In the genomic region with DNA sequence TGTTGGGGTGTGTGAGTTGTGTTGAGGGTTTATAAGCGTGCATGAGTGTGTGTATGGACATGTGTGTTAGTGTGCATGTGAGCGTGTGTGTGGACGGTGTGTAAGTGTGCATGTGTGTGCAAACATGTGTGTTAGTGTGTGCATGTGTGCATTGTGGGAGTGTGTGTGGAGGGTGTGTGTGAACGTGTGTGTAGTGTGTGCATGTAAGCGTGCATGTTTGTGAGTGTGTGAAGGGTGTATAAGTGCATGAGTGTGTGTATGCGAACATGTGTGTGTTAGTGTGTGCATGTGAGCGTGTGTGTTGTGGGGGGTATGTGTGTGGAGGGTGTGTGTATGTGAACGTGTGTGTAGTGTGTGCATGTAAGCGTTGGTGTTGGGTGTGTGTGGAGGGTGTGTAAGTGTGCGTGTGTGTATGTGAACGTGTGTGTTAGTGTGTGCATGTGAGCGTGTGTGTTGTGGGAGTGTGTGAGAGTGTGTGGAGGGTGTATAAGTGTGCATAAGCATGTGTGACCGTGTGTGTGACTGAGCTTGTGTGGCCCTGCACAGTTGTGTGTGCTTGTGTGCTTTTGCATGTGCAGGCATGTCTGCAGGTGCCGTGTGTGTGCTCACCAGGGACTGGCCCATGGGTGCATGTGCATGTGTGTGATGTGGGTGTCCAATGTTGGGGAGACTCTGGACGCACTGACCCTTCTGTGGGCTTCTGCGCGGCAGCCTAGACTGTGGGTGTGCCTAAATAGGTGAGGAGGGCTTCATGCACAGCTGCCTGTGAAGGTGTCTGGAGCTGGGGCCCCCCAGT, we compare ENCODE assay signal across 20 cellular contexts.
"Had no signal": no experiment of that assay in that cellular context is flagged by ENCODE, and none has a peak within 500 bp of the region (broad histone marks: within the 10 kb centered on the region; RNA-seq: fewer than 3 reads in every experiment).

No MANE protein-coding gene starts in this region.

- H3K27ac ChIP-seq: breast epithelium, left ventricle myocardium inferior, pancreas, sigmoid colon had no signal

- H3K27me3 Mint-ChIP-seq: activated CD4-positive, alpha-beta memory T cell treated with anti-CD3 and anti-CD28 coated beads, Interleukin-2, amount 10 ng/mL, durations not matched to agents 7 days and 5 days; activated naive CD4-positive, alpha-beta T cell treated with anti-CD3 and anti-CD28 coated beads, Interleukin-2, amount 50 U/mL, for 24 hours had no signal

- H3K36me3 Mint-ChIP-seq: activated naive CD4-positive, alpha-beta T cell treated with anti-CD3 and anti-CD28 coated beads, Interleukin-2, amount 50 U/mL, for 24 hours; memory B cell; naive thymus-derived CD8-positive, alpha-beta T cell; stimulated activated naive B cell treated with anti-CD40 and anti-IgM and Interleukin-4, amounts not matched to agents 10 μg/mL and 1 μg/mL and 100 μg/mL, for 72 hours had no signal

- ATAC-seq: naive thymus-derived CD8-positive, alpha-beta T cell; pancreas; stimulated activated naive B cell treated with anti-CD40 and anti-IgM and Interleukin-4, amounts not matched to agents 10 μg/mL and 1 μg/mL and 100 μg/mL, for 72 hours had no signal

- DNase-seq: activated CD4-positive, alpha-beta memory T cell treated with anti-CD3 and anti-CD28 coated beads, Interleukin-2, amount 10 ng/mL, durations not matched to agents 7 days and 5 days; activated CD4-positive, alpha-beta T cell treated with anti-CD3 and anti-CD28 coated beads for 48 hours; activated CD4-positive, CD25-positive, alpha-beta regulatory T cell; activated CD8-positive, alpha-beta memory T cell treated with anti-CD3 and anti-CD28 coated beads, Interleukin-2, amount 50 U/mL, for 4 hours; activated gamma-delta T cell; activated T-cell treated with anti-CD3 and anti-CD28 coated beads, Interleukin-2, amount 50 U/mL, for 48 hours; dermis blood vessel endothelial cell; left ventricle myocardium inferior; naive thymus-derived CD8-positive, alpha-beta T cell; pancreas; sigmoid colon; stimulated activated naive B cell treated with anti-CD40 and anti-IgM and Interleukin-4, amounts not matched to agents 10 μg/mL and 1 μg/mL and 100 μg/mL, for 72 hours; T-helper 1 cell; T-helper 9 cell had no signal

- H3K4me3 Mint-ChIP-seq: activated CD4-positive, alpha-beta memory T cell treated with anti-CD3 and anti-CD28 coated beads, Interleukin-2, amount 10 ng/mL, durations not matched to agents 7 days and 5 days; activated naive CD4-positive, alpha-beta T cell treated with anti-CD3 and anti-CD28 coated beads, Interleukin-2, amount 50 U/mL, for 24 hours; memory B cell; naive thymus-derived CD8-positive, alpha-beta T cell; stimulated activated naive B cell treated with anti-CD40 and anti-IgM and Interleukin-4, amounts not matched to agents 10 μg/mL and 1 μg/mL and 100 μg/mL, for 72 hours had no signal

- H3K9me3 ChIP-seq: breast epithelium, left ventricle myocardium inferior, pancreas, sigmoid colon had no signal

- H3K9me3 Mint-ChIP-seq: activated naive CD4-positive, alpha-beta T cell treated with anti-CD3 and anti-CD28 coated beads, Interleukin-2, amount 50 U/mL, for 24 hours; memory B cell had no signal

- H3K4me1 ChIP-seq: breast epithelium, left ventricle myocardium inferior, pancreas had no signal

- H3K36me3 ChIP-seq: breast epithelium, left ventricle myocardium inferior, pancreas, sigmoid colon had no signal

- H3K4me1 Mint-ChIP-seq: activated CD4-positive, alpha-beta memory T cell treated with anti-CD3 and anti-CD28 coated beads, Interleukin-2, amount 10 ng/mL, durations not matched to agents 7 days and 5 days; activated naive CD4-positive, alpha-beta T cell treated with anti-CD3 and anti-CD28 coated beads, Interleukin-2, amount 50 U/mL, for 24 hours; memory B cell; naive thymus-derived CD8-positive, alpha-beta T cell; stimulated activated naive B cell treated with anti-CD40 and anti-IgM and Interleukin-4, amounts not matched to agents 10 μg/mL and 1 μg/mL and 100 μg/mL, for 72 hours had no signal

- H3K4me3 ChIP-seq: breast epithelium, left ventricle myocardium inferior, pancreas, sigmoid colon had no signal

- H3K27me3 ChIP-seq: pancreas, sigmoid colon had no signal

- H3K27ac Mint-ChIP-seq: activated CD4-positive, alpha-beta memory T cell treated with anti-CD3 and anti-CD28 coated beads, Interleukin-2, amount 10 ng/mL, durations not matched to agents 7 days and 5 days; activated naive CD4-positive, alpha-beta T cell treated with anti-CD3 and anti-CD28 coated beads, Interleukin-2, amount 50 U/mL, for 24 hours; memory B cell; naive thymus-derived CD8-positive, alpha-beta T cell; stimulated activated naive B cell treated with anti-CD40 and anti-IgM and Interleukin-4, amounts not matched to agents 10 μg/mL and 1 μg/mL and 100 μg/mL, for 72 hours had no signal

- FAIRE-seq: astrocyte, frontal cortex, kidney, pancreas had no signal
